Comparison of ENCODE assay signal across 18 cellular contexts in genomic region chr10:99676435-99676834, GRCh38. TPM values are rescaled to one million over a fixed set of nuclear protein-coding genes. Genes with fewer than 3 reads are reported as not detected.
DNase-seq lines count a peak whose midpoint lies in the region; ATAC-seq, FAIRE-seq and TF ChIP-seq lines count a peak whose summit lies in the region.
"Had no signal": no experiment of that assay in that cellular context is flagged by ENCODE, and none has a peak within 500 bp of the region (broad histone marks: within the 10 kb centered on the region; RNA-seq: fewer than 3 reads in every experiment).

No MANE protein-coding gene starts in this region.

- H3K4me1 ChIP-seq in astrocyte (ENCODE audit: insufficient read depth, low read length), result peaks cover 5% of the 10 kb centered on the region
- H3K4me1 ChIP-seq in HAP-1, result no peaks in the 10 kb centered on the region
- H3K4me1 ChIP-seq: uterus had no signal

- H2AFZ ChIP-seq in astrocyte (ENCODE audit: low read depth, low read length), result no peak overlapping the region

- no peak overlapping the region for H3K4me3 Mint-ChIP-seq in astrocyte (ENCODE audit: unreplicated experiment)
- H3K4me3 Mint-ChIP-seq: activated naive CD8-positive, alpha-beta T cell treated with anti-CD3 and anti-CD28 coated beads for 36 hours; activated T-cell treated with anti-CD3 and anti-CD28 coated beads, Interleukin-2, amount 50 U/mL, for 4 hours; memory B cell; neural crest cell had no signal

- H3K79me2 ChIP-seq in astrocyte (ENCODE audit: insufficient read depth, low read length), result peaks cover 28% of the 10 kb centered on the region

- peak; percentile 97 for DNase-seq in AG04449 (ENCODE audit: low read depth, low spot score)
- peak; percentile 91 for DNase-seq in HCEC 1CT
- peak; percentile 98 for DNase-seq in astrocyte (ENCODE audit: low read depth)
- peak; percentile 64 for DNase-seq in hepatic stellate cell (ENCODE audit: low spot score)
- no peak for DNase-seq in AML-193 (lab: John Stamatoyannopoulos, UW)
- no peak for DNase-seq in GM19239 (ENCODE audit: insufficient read length, low spot score)
- DNase-seq in HAP-1 (ENCODE audit: low spot score in 2 of 2), result no peak
- DNase-seq: activated naive CD8-positive, alpha-beta T cell treated with anti-CD3 and anti-CD28 coated beads for 36 hours; activated T-cell treated with anti-CD3 and anti-CD28 coated beads, Interleukin-2, amount 50 U/mL, for 4 hours; Caco-2; NCI-H2081 treated with DMSO at 0.1 percent for 48 hours; retina; uterus had no signal

- H3K4me1 Mint-ChIP-seq in astrocyte (ENCODE audit: low read depth, unreplicated experiment), result peaks cover 4% of the 10 kb centered on the region
- H3K4me1 Mint-ChIP-seq: neural crest cell had no signal

- FAIRE-seq in astrocyte (lab: Jason Lieb, UNC), result peak; percentile 94
- FAIRE-seq in GM19239 (lab: Jason Lieb, UNC), result no peak
- FAIRE-seq: endometrium, G401.6 had no signal

- ATAC-seq in GM21825 (IDR thresholded peaks at IDR 0.05; ENCODE audit: unreplicated experiment), result no peak
- ATAC-seq: activated T-cell treated with anti-CD3 and anti-CD28 coated beads, Interleukin-2, amount 50 U/mL, for 4 hours had no signal

- in situ Hi-C loops in HAP-1 (cut with MboI; ENCODE audit: low sequenced_read_pairs), result no loop called here

- no peaks in the 10 kb centered on the region for H3K27me3 Mint-ChIP-seq in astrocyte (ENCODE audit: low read depth, unreplicated experiment)
- H3K27me3 Mint-ChIP-seq: activated naive CD8-positive, alpha-beta T cell treated with anti-CD3 and anti-CD28 coated beads for 36 hours; memory B cell had no signal

- H4K20me1 ChIP-seq in astrocyte (ENCODE audit: insufficient read depth, low read length), result peaks cover 10% of the 10 kb centered on the region

- H3K9me3 Mint-ChIP-seq in astrocyte (ENCODE audit: unreplicated experiment), result no peaks in the 10 kb centered on the region
- H3K9me3 Mint-ChIP-seq: activated naive CD8-positive, alpha-beta T cell treated with anti-CD3 and anti-CD28 coated beads for 36 hours; activated T-cell treated with anti-CD3 and anti-CD28 coated beads, Interleukin-2, amount 50 U/mL, for 4 hours; memory B cell; neural crest cell had no signal

- H3K27ac Mint-ChIP-seq in astrocyte (ENCODE audit: unreplicated experiment), result no peak overlapping the region
- H3K27ac Mint-ChIP-seq: activated naive CD8-positive, alpha-beta T cell treated with anti-CD3 and anti-CD28 coated beads for 36 hours; memory B cell had no signal

- peak overlapping the region; percentile 26 for H3K4me2 ChIP-seq in astrocyte (ENCODE audit: low read length)

- TF ChIP-seq CTCF in AG04449 (IDR thresholded peaks at IDR 0.05; ENCODE audit: insufficient read depth, low read length, missing control alignments), result no peak
- no peak for TF ChIP-seq CTCF in astrocyte (IDR thresholded peaks at IDR 0.05; ENCODE audit: insufficient read depth, low read depth, low read length)

- H3K27ac ChIP-seq in astrocyte (ENCODE audit: low read depth, low read length), result peak overlapping the region; percentile 16

- no peak overlapping the region for H3K4me3 ChIP-seq in AG04449 (ENCODE audit: low read depth, low read length)
- no peak overlapping the region for H3K4me3 ChIP-seq in astrocyte (ENCODE audit: insufficient read depth, low read depth, low read length)
- no peak overlapping the region for H3K4me3 ChIP-seq in HAP-1
- H3K4me3 ChIP-seq: uterus had no signal

- H3K36me3 ChIP-seq in astrocyte (ENCODE audit: insufficient read depth, low read length) (peaks cover 32% of the 10 kb centered on the region), HAP-1 (replicated peaks) (peaks cover 7% of the 10 kb centered on the region)
- H3K36me3 ChIP-seq: uterus had no signal

- CTCF ChIA-PET in AG04449 (lab: Yijun Ruan, JAX), result interaction anchor here (0.9 to 1.8 kb wide), 5 partner anchors 11 to 64 kb away, joined by 3 to 6 read pairs (median 4); no protein-coding TSS in a partner anchor

- H3K9me3 ChIP-seq in astrocyte (ENCODE audit: insufficient read depth, low read depth, low read length) (no peaks in the 10 kb centered on the region), HAP-1 (no peaks in the 10 kb centered on the region)
- H3K9me3 ChIP-seq: Caco-2, uterus had no signal

- H3K36me3 Mint-ChIP-seq in astrocyte (ENCODE audit: low read depth, unreplicated experiment), result peaks cover 17% of the 10 kb centered on the region

- no peak overlapping the region for H3K9ac ChIP-seq in astrocyte (ENCODE audit: low read length)

- POLR2A ChIA-PET in AG04449 (lab: Yijun Ruan, JAX), result interaction anchor here (1.2 kb wide), 1 partner anchor 55 kb away, joined by 3 read pairs; no protein-coding TSS in a partner anchor

- no peaks in the 10 kb centered on the region for H3K27me3 ChIP-seq in astrocyte (ENCODE audit: insufficient read depth, low read length)
- H3K27me3 ChIP-seq in HAP-1 (ENCODE audit: low read depth), result no peaks in the 10 kb centered on the region
- H3K27me3 ChIP-seq: uterus had no signal

RNA-seq across cellular contexts. Expression of gene ENTPD7, which starts 17.1 kb away (rescaled TPM):
- total RNA-seq in astrocyte, result 21.6 and 22.8 TPM in 2 replicates

RNA-seq across cellular contexts. Expression of gene COX15, which starts 55.5 kb away (rescaled TPM):
- 30.2 and 33.4 TPM in 2 replicates for total RNA-seq in astrocyte

RNA-seq across cellular contexts. Expression of gene CUTC, which starts 55.6 kb away (rescaled TPM):
- 10.3 and 11.6 TPM in 2 replicates for total RNA-seq in astrocyte

RNA-seq across cellular contexts. Expression of gene SLC25A28, which starts 56.2 kb away (rescaled TPM):
- 38.0 and 40.7 TPM in 2 replicates for total RNA-seq in astrocyte

Comparison
In these comparisons a context has a peak if more than half of its experiments do, and no peak if none do; other contexts are left out.
1. DNase-seq: peak in AG04449 (single experiment), HCEC 1CT (single experiment), astrocyte (single experiment) and hepatic stellate cell (single experiment); none in AML-193 (0 of 2), GM19239 (single experiment) and HAP-1 (0 of 2).